ENCODE assay signal across 8 cellular contexts in the genomic region with DNA sequence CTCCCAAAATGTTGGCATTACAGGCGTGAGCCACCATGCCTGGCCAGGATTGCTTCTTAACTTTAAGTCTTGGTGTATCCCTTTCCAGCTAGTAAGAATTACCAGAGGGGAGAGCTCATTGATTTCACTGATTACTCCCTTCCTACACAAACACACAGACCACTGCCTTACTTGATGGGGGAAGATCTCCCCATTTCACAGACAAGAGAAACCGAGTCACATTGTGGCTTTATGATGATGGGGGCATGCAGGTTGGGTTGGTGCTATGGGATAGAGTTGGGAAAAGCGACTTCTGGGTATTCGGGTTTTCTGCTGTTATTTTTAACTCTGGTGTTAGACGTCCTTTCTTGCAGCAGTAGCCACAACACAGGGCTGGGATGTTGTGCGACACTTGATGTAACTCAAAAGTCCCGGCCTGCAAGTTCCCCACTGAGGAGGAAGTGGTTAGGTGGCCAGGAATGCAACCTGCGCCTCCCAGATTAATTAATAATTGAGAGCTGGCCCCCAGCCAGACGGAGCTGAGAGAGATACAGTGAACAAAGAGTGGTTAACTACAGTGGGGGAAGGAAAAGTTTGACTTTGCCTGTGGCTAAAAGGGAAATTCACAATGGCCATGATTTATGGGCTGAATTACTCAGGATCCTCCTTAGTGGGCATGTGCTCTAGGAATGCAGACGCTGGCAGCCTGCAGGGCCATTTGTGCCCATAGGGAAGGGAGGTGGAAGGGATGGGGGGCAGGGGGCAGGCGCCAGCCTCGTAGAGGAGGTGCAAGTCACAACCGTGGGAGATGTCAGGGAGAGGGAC.
DNase-seq lines count a peak whose midpoint lies in the region; ATAC-seq, FAIRE-seq and TF ChIP-seq lines count a peak whose summit lies in the region.

No MANE protein-coding gene starts in this region.

- no peaks in the 10 kb centered on the region for H3K79me2 ChIP-seq in OCI-LY3 (ENCODE audit: low read length)

- TF ChIP-seq CTCF in OCI-LY3 (IDR thresholded peaks at IDR 0.05; ENCODE audit: low read depth, low read length) (no peak), fibroblast of the aortic adventitia (IDR thresholded peaks at IDR 0.05; ENCODE audit: insufficient read depth, low read length) (no peak), tibial artery (IDR thresholded peaks at IDR 0.05) (no peak), D721Med (IDR thresholded peaks at IDR 0.05; ENCODE audit: insufficient read depth, missing control alignments) (no peak)

- peak; percentile 65 for ATAC-seq in HG02798 (IDR thresholded peaks at IDR 0.05; ENCODE audit: poor library complexity, unreplicated experiment)
- no peak for ATAC-seq in GM18868 (IDR thresholded peaks at IDR 0.05; ENCODE audit: unreplicated experiment)

- peak overlapping the region; percentile 91 for H3K4me2 ChIP-seq in OCI-LY3 (ENCODE audit: low read length)

- H3K27me3 ChIP-seq in OCI-LY3 (ENCODE audit: low read depth, low read length) = peaks cover 21% of the 10 kb centered on the region
- no peaks in the 10 kb centered on the region for H3K27me3 ChIP-seq in tibial artery

- H3K36me3 ChIP-seq in OCI-LY3 (replicated peaks; ENCODE audit: low read depth, low read length) = no peaks in the 10 kb centered on the region
- H3K36me3 ChIP-seq in tibial artery = no peaks in the 10 kb centered on the region

- no peaks in the 10 kb centered on the region for H4K20me1 ChIP-seq in OCI-LY3 (ENCODE audit: insufficient read depth, low read length)

- H3K9me3 ChIP-seq in OCI-LY3 (ENCODE audit: insufficient read depth, low read length) = no peaks in the 10 kb centered on the region
- no peaks in the 10 kb centered on the region for H3K9me3 ChIP-seq in tibial artery

- intact Hi-C loops in tibial artery (cut with DNase I; ENCODE audit: low total_unique reads) = no loop called here

- H2AFZ ChIP-seq in OCI-LY3 (ENCODE audit: low read depth, low read length) = 0 out of 2 replicates have a peak overlapping the region, but pooled peaks have one; percentile 36

- FAIRE-seq in D721Med (lab: Jason Lieb, UNC) = no peak

- peak overlapping the region; percentile 23; the same call in 1 of the 2 replicates for H3K9ac ChIP-seq in OCI-LY3 (ENCODE audit: low read length)

- DNase-seq in GDM1 (lab: John Stamatoyannopoulos, UW) = peak; percentile 71
- DNase-seq in fibroblast of the aortic adventitia (ENCODE audit: low read depth) = peak; percentile 43
- DNase-seq in tibial artery = peak in 1 of 2 donors; percentile 77
- DNase-seq in D721Med (ENCODE audit: insufficient read length, low spot score) = no peak
- no peak for DNase-seq in activated CD4-positive, alpha-beta T cell treated with anti-CD3 and anti-CD28 coated beads for 4 hours

- H3K4me1 ChIP-seq in OCI-LY3 (ENCODE audit: low read length) (peaks cover 17% of the 10 kb centered on the region), tibial artery (peaks cover 12 to 90% (median 71%) of the 10 kb centered on the region in 4 donors)

- H3K4me3 ChIP-seq in OCI-LY3 (ENCODE audit: low read length) (peak overlapping the region; percentile 59), fibroblast of the aortic adventitia (ENCODE audit: low read depth, low read length) (no peak overlapping the region), tibial artery (no peak overlapping the region)

- H3K27ac ChIP-seq in OCI-LY3 (ENCODE audit: low read length) = no peak overlapping the region
- H3K27ac ChIP-seq in tibial artery = peak overlapping the region; percentile 12 to 92

Comparison
In these comparisons a context has a peak if more than half of its experiments do, and no peak if none do; other contexts are left out.
1. DNase-seq: peak in GDM1 (single experiment) and fibroblast of the aortic adventitia (single experiment); none in D721Med (single experiment) and activated CD4-positive, alpha-beta T cell treated with anti-CD3 and anti-CD28 coated beads for 4 hours (0 of 2).